Comparison of ENCODE assay signal across 26 cellular contexts in the genomic region with DNA sequence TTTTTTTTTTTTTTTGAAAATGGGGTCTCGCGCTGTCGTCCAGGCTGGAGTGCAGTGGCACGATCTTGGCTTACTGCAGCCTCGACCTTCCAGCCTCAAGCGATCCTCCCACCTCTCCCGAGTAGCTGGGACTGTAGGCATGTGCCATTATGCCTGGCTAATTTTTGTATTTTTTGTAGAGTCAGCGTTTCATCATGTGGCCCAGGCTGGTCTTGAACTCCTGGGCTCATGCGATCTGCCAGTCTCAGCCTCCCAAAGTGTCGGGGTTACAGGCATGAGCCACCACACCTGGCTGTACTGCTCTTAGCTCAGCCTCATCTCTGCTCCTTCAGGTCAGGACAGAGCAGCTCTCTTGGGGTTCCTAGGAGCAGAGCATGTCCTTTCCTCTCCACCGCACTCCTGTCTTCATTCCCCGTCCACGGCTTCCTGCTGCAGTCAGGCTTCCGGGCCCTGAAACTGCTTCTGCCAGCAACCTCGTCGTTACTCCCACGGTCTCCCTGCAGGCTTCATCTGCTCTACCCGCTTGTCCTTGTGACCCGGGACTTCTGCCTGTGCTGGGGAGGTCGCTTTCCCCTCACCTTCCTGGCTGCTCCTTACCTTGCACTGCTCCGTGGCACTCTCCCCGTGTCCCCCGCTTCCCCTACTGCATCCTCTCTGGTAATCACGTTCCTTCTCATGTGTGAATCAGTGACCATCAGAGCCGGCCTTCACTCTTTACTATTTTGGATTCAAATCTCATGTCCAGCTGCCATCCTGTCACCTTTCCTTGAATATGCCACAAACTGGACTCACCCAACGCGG.
"Had no signal": no experiment of that assay in that cellular context is flagged by ENCODE, and none has a peak within 500 bp of the region (broad histone marks: within the 10 kb centered on the region; RNA-seq: fewer than 3 reads in every experiment).

No MANE protein-coding gene starts in this region.

- FAIRE-seq: endothelial cell of umbilical vein, frontal cortex had no signal

- H3K4me1 Mint-ChIP-seq: activated CD4-positive, alpha-beta memory T cell treated with anti-CD3 and anti-CD28 coated beads, Interleukin-2, amount 10 ng/mL, durations not matched to agents 7 days and 5 days; activated CD4-positive, alpha-beta T cell treated with anti-CD3 and anti-CD28 coated beads, Interleukin-2, amount 10 ng/mL, durations not matched to agents 24 days and 14 days; memory B cell had no signal

- ATAC-seq: activated CD4-positive, CD25-positive, alpha-beta regulatory T cell treated with anti-CD3 and anti-CD28 coated beads, Interleukin-2, amount 50 U/mL, for 24 hours; activated T-cell treated with anti-CD3 and anti-CD28 coated beads, Interleukin-2, amount 50 U/mL, for 72 hours; esophagus mucosa; left cardiac atrium had no signal

- H3K9me3 ChIP-seq: thoracic aorta, upper lobe of left lung had no signal

- H3K27me3 Mint-ChIP-seq: activated CD4-positive, alpha-beta memory T cell treated with anti-CD3 and anti-CD28 coated beads, Interleukin-2, amount 10 ng/mL, durations not matched to agents 7 days and 5 days; activated CD4-positive, alpha-beta T cell treated with anti-CD3 and anti-CD28 coated beads, Interleukin-2, amount 10 ng/mL, durations not matched to agents 24 days and 14 days; brain; memory B cell had no signal

- H3K9me3 Mint-ChIP-seq: activated CD4-positive, alpha-beta memory T cell treated with anti-CD3 and anti-CD28 coated beads, Interleukin-2, amount 10 ng/mL, durations not matched to agents 7 days and 5 days; activated CD4-positive, alpha-beta T cell treated with anti-CD3 and anti-CD28 coated beads, Interleukin-2, amount 10 ng/mL, durations not matched to agents 24 days and 14 days; activated naive CD4-positive, alpha-beta T cell treated with anti-CD3 and anti-CD28 coated beads, Interleukin-2, amount 10 ng/mL, durations not matched to agents 7 days and 5 days; activated T-cell treated with anti-CD3 and anti-CD28 coated beads, Interleukin-2, amount 50 U/mL, for 72 hours; brain; memory B cell; nephron; T-helper 2 cell treated with Interferon-gamma antibody and Interleukin-4, amounts not matched to agents 5 μg/mL and 100 μg/mL, for 36 hours had no signal

- DNase-seq: activated CD4-positive, alpha-beta memory T cell treated with anti-CD3 and anti-CD28 coated beads, Interleukin-2, amount 10 ng/mL, durations not matched to agents 7 days and 5 days; activated CD4-positive, alpha-beta T cell treated with anti-CD3 and anti-CD28 coated beads, Interleukin-2, amount 10 ng/mL, durations not matched to agents 24 days and 14 days; activated effector memory CD4-positive, alpha-beta T cell treated with Interleukin-2 at 50 U/mL for 16 hours; activated naive CD4-positive, alpha-beta T cell treated with anti-CD3 and anti-CD28 coated beads, Interleukin-2, amount 10 ng/mL, durations not matched to agents 7 days and 5 days; activated T-cell treated with anti-CD3 and anti-CD28 coated beads, Interleukin-2, amount 50 U/mL, for 72 hours; caudate nucleus; dermis blood vessel endothelial cell; effector CD8-positive, alpha-beta T cell; hypothalamus; left cardiac atrium; occipital lobe; retina; stimulated activated CD4-positive, alpha-beta T cell treated with anti-CD3 and anti-CD28 coated beads, Interleukin-2, amount 100 ng/mL, for 48 hours; stimulated activated CD8-positive, alpha-beta memory T cell treated with anti-CD3 and anti-CD28 coated beads, Interleukin-4, amount 100 ng/mL, for 48 hours; stimulated activated naive CD4-positive, alpha-beta T cell; upper lobe of left lung had no signal

- H3K4me3 Mint-ChIP-seq: activated CD4-positive, alpha-beta memory T cell treated with anti-CD3 and anti-CD28 coated beads, Interleukin-2, amount 10 ng/mL, durations not matched to agents 7 days and 5 days; activated CD4-positive, alpha-beta T cell treated with anti-CD3 and anti-CD28 coated beads, Interleukin-2, amount 10 ng/mL, durations not matched to agents 24 days and 14 days; activated naive CD4-positive, alpha-beta T cell treated with anti-CD3 and anti-CD28 coated beads, Interleukin-2, amount 10 ng/mL, durations not matched to agents 7 days and 5 days; activated T-cell treated with anti-CD3 and anti-CD28 coated beads, Interleukin-2, amount 50 U/mL, for 72 hours; brain; memory B cell; nephron; T-helper 2 cell treated with Interferon-gamma antibody and Interleukin-4, amounts not matched to agents 5 μg/mL and 100 μg/mL, for 36 hours had no signal

- H3K27ac Mint-ChIP-seq: activated CD4-positive, alpha-beta memory T cell treated with anti-CD3 and anti-CD28 coated beads, Interleukin-2, amount 10 ng/mL, durations not matched to agents 7 days and 5 days; activated CD4-positive, alpha-beta T cell treated with anti-CD3 and anti-CD28 coated beads, Interleukin-2, amount 10 ng/mL, durations not matched to agents 24 days and 14 days; activated T-cell treated with anti-CD3 and anti-CD28 coated beads, Interleukin-2, amount 50 U/mL, for 72 hours; memory B cell; nephron; T-helper 2 cell treated with Interferon-gamma antibody and Interleukin-4, amounts not matched to agents 5 μg/mL and 100 μg/mL, for 36 hours had no signal

- H3K4me3 ChIP-seq: thoracic aorta, upper lobe of left lung had no signal

- H3K27me3 ChIP-seq: upper lobe of left lung had no signal

- H3K27ac ChIP-seq: thoracic aorta, upper lobe of left lung, VCaP had no signal
